In the genomic region with DNA sequence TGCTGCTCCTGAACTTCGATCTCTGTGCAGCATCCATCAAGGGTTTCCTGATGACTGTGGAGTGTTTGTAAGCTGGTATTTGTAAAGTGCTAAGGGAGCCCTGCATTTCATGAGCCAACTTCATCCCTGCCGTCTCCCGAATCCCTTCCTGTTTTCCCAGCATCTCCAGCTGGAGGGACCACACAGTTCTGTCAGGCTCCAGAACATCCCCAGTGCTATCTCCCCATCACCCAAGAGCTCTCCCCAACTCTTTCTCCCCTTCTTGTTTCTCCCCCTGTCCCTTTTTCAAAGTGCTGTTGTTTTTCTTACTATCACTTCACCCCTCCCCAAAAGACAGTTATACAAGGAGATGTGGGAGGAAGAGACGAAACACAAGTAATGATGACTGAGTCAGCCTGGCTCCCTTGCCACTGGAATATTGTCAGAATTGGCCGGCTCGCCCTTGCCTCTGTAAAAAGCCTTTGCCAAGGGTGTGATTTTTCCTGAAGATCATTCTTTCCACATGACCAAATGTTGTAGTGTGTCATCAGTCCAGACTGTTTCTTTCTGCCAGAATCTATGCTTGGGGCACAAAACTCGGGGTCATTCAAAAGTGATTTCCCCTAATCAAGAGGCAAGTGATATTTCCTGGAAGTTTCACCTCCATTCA, we compare ENCODE assay signal across 11 cellular contexts. TPM values are rescaled to one million over a fixed set of nuclear protein-coding genes. Genes with fewer than 3 reads are reported as not detected.
DNase-seq lines count a peak whose midpoint lies in the region; ATAC-seq, FAIRE-seq and TF ChIP-seq lines count a peak whose summit lies in the region.
"Had no signal": no experiment of that assay in that cellular context is flagged by ENCODE, and none has a peak within 500 bp of the region (broad histone marks: within the 10 kb centered on the region; RNA-seq: fewer than 3 reads in every experiment).

No MANE protein-coding gene starts in this region.

- 39% methylated on average over 7 of the region's 7 CpGs for WGBS in right cardiac atrium

- H3K9me3 Mint-ChIP-seq in astrocyte (ENCODE audit: unreplicated experiment), result no peaks in the 10 kb centered on the region

- no peak for TF ChIP-seq CTCF in astrocyte (IDR thresholded peaks at IDR 0.05; ENCODE audit: insufficient read depth, low read depth, low read length)

- H3K4me3 Mint-ChIP-seq in astrocyte (ENCODE audit: unreplicated experiment), result no peak overlapping the region

- no peak for FAIRE-seq in astrocyte (lab: Jason Lieb, UNC)

- H3K9ac ChIP-seq in astrocyte (ENCODE audit: low read length), result peak overlapping the region; percentile 26
- H3K9ac ChIP-seq in stomach smooth muscle (ENCODE audit: low read length in 2 of 2), result peak overlapping the region in 1 of 2 donors; percentile 18

- peak; percentile 84 for DNase-seq in GM04504 (ENCODE audit: low read depth)
- peak; percentile 87 for DNase-seq in astrocyte (ENCODE audit: low read depth)
- DNase-seq in right cardiac atrium, result peak in 2 of 3 donors; percentile 65 to 77
- DNase-seq in activated gamma-delta T cell treated with Interleukin-2 at 50 U/mL for 16 hours, result no peak
- no peak for DNase-seq in SHP77 treated with DMSO at 0.1 percent for 48 hours (lab: John Stamatoyannopoulos, UW)
- DNase-seq in NCI-H526 treated with DMSO at 0.1 percent for 48 hours (lab: John Stamatoyannopoulos, UW), result no peak
- DNase-seq: left lung; NCI-H146; stimulated activated CD4-positive, alpha-beta T cell treated with anti-CD3 and anti-CD28 coated beads, Interleukin-1b, Interleukin-23, amount 100 ng/mL, for 48 hours had no signal

- H3K36me3 Mint-ChIP-seq in astrocyte (ENCODE audit: low read depth, unreplicated experiment), result no peaks in the 10 kb centered on the region

- no peaks in the 10 kb centered on the region for H3K9me3 ChIP-seq in astrocyte (ENCODE audit: insufficient read depth, low read depth, low read length)
- H3K9me3 ChIP-seq in right cardiac atrium (ENCODE audit: control insufficient read depth, low read length), result no peaks in the 10 kb centered on the region
- H3K9me3 ChIP-seq in stomach smooth muscle (ENCODE audit: control insufficient read depth in 2 of 2, low read length in 2 of 2), result no peaks in the 10 kb centered on the region
- H3K9me3 ChIP-seq: left lung had no signal

- H3K79me2 ChIP-seq in astrocyte (ENCODE audit: insufficient read depth, low read length), result peaks cover 19% of the 10 kb centered on the region

- H3K27me3 Mint-ChIP-seq in astrocyte (ENCODE audit: low read depth, unreplicated experiment), result peaks cover 17% of the 10 kb centered on the region

- peak overlapping the region; percentile 55 for H3K4me2 ChIP-seq in astrocyte (ENCODE audit: low read length)

- peaks cover 11% of the 10 kb centered on the region for H3K4me1 Mint-ChIP-seq in astrocyte (ENCODE audit: low read depth, unreplicated experiment)

- H3K36me3 ChIP-seq in astrocyte (ENCODE audit: insufficient read depth, low read length) (no peaks in the 10 kb centered on the region), stomach smooth muscle (ENCODE audit: control insufficient read depth in 2 of 2, insufficient read depth in 2 of 2, low read length in 2 of 2) (no peaks in the 10 kb centered on the region)
- H3K36me3 ChIP-seq: left lung had no signal

- intact Hi-C loops in right cardiac atrium (cut with DNase I), result no loop called here

- H3K4me3 ChIP-seq in astrocyte (ENCODE audit: insufficient read depth, low read depth, low read length) (no peak overlapping the region), right cardiac atrium (ENCODE audit: low read length) (no peak overlapping the region), stomach smooth muscle (ENCODE audit: low read length in 2 of 2) (peak overlapping the region in 1 of 2 donors; percentile 40)
- H3K4me3 ChIP-seq: left lung had no signal

- ATAC-seq in right cardiac atrium (peak; percentile 27 to 70), GM18909 (IDR thresholded peaks at IDR 0.05; ENCODE audit: poor library complexity, unreplicated experiment) (no peak)
- ATAC-seq: left lung had no signal

- H2AFZ ChIP-seq in astrocyte (ENCODE audit: low read depth, low read length), result no peak overlapping the region

- peaks cover 16% of the 10 kb centered on the region for H4K20me1 ChIP-seq in astrocyte (ENCODE audit: insufficient read depth, low read length)

- peaks cover 30% of the 10 kb centered on the region for H3K4me1 ChIP-seq in astrocyte (ENCODE audit: insufficient read depth, low read length)
- H3K4me1 ChIP-seq in right cardiac atrium (ENCODE audit: control insufficient read depth, insufficient read depth, low read length), result no peaks in the 10 kb centered on the region
- H3K4me1 ChIP-seq in stomach smooth muscle (ENCODE audit: control insufficient read depth, insufficient read depth, low read length), result peaks cover 34% of the 10 kb centered on the region

- no peaks in the 10 kb centered on the region for H3K27me3 ChIP-seq in astrocyte (ENCODE audit: insufficient read depth, low read length)
- H3K27me3 ChIP-seq in right cardiac atrium (ENCODE audit: control insufficient read depth, insufficient read depth), result no peaks in the 10 kb centered on the region
- H3K27me3 ChIP-seq in stomach smooth muscle (ENCODE audit: control insufficient read depth in 1 of 2, insufficient read depth in 2 of 2, low read length in 2 of 2), result no peaks in the 10 kb centered on the region
- H3K27me3 ChIP-seq: left lung had no signal

- H3K27ac ChIP-seq in astrocyte (ENCODE audit: low read depth, low read length), result peak overlapping the region; percentile 3
- no peak overlapping the region for H3K27ac ChIP-seq in right cardiac atrium (ENCODE audit: low read length)
- peak overlapping the region; percentile 64 for H3K27ac ChIP-seq in stomach smooth muscle (ENCODE audit: low read length)
- H3K27ac ChIP-seq: left lung had no signal

- peak overlapping the region; percentile 41 for H3K27ac Mint-ChIP-seq in astrocyte (ENCODE audit: unreplicated experiment)

RNA-seq across cellular contexts. Expression of a gene that starts 2.7 kb away (rescaled TPM):
- 26.0 and 27.2 TPM in 2 replicates for total RNA-seq in astrocyte
- total RNA-seq in right cardiac atrium, result 10 to 100 TPM; 10.8 to 17.7 (median 14.0) TPM
- polyA plus RNA-seq in right cardiac atrium, result 12.9 TPM

RNA-seq across cellular contexts. Expression of a gene that starts 31.2 kb away (rescaled TPM):
- total RNA-seq in astrocyte (not detected in 2 replicates), right cardiac atrium (1 to 10 TPM in 1 of 4 donors, not detected in 3; 1.1 TPM)
- polyA plus RNA-seq in right cardiac atrium, result not detected

RNA-seq across cellular contexts. Expression of a gene that starts 49.5 kb away (rescaled TPM):
- total RNA-seq in astrocyte (not detected in 2 replicates), right cardiac atrium (not detected)
- not detected for polyA plus RNA-seq in right cardiac atrium
- total RNA-seq: left lung had no signal

Comparison
In these comparisons a context has a peak if more than half of its experiments do, and no peak if none do; other contexts are left out.
1. DNase-seq: peak in GM04504 (single experiment), astrocyte (single experiment) and right cardiac atrium (2 of 3); none in activated gamma-delta T cell treated with Interleukin-2 at 50 U/mL for 16 hours (single experiment), SHP77 treated with DMSO at 0.1 percent for 48 hours (single experiment) and NCI-H526 treated with DMSO at 0.1 percent for 48 hours (single experiment).